1 cellular context compared by ENCODE assay signal in the genomic region with DNA sequence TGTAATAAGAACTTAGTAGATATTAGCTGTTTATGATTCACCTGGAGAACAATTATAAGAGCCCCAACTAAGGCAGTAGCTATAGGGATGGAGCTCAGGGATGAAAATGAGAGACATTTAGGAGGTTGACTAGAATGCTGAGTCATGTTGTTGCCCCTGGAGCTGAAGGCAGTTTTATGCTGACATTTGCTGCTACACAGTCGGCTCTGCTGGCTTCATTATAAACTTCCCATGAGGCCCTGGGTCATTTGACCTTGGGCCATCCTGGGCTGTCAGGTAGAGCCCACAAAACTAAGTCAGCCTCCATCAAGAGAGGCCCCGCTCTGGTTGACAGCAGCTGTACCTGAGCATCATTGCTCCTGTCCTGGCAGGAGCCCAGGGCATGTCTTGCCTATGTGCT.
TF ChIP-seq lines count a peak whose summit lies in the region.

No MANE protein-coding gene starts in this region.

TF ChIP-seq in IMR-90, 13 proteins besides CTCF, POLR2A, EP300 and RAD21 (continued from another document):
- TF ChIP-seq BHLHE40 (IDR thresholded peaks at IDR 0.05; ENCODE audit: low read depth, low read length) (no peak), MAFK (IDR thresholded peaks at IDR 0.05; ENCODE audit: low read depth, low read length) (peak; percentile 67), NFE2L2 (IDR thresholded peaks at IDR 0.05; ENCODE audit: low read depth, low read length) (peak; percentile 89), MAZ (IDR thresholded peaks at IDR 0.05; ENCODE audit: borderline replicate concordance, low read depth, low read length) (no peak), CEBPB (IDR thresholded peaks at IDR 0.05; ENCODE audit: low read depth, low read length) (no peak)
